Comparison of ENCODE assay signal across 8 cellular contexts in the genomic region with DNA sequence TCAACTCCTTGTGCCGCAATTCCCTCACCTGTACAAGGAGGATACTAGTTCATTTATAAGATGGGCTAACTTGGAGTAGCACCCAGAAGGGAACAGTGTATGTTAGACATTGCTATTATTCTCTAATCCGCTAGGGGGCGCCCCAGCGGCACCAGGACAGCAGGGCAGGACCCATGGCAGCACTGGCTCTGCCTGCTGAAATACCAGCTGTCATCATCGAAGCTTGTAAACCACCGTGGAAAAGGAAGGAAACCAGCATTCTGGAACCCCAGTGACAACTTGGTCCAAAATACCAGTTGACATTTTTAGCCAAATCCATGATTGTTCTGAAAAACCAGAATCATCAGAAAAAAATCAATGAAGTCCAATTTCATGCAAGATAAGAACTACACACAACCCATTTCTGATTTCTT.
A peak's percentile ranks its signal among the peaks of the same experiment; 100 is the strongest.
DNase-seq lines count a peak whose midpoint lies in the region; ATAC-seq, FAIRE-seq and TF ChIP-seq lines count a peak whose summit lies in the region.

No MANE protein-coding gene starts in this region.

- WGBS in K562 (ENCODE audit: insufficient coverage, low coverage, missing lambda C conversion rate) = 1% methylated on average over 6 of the region's 6 CpGs

- in situ Hi-C loops in K562 (cut with MboI) = loop anchor here (25.0 kb wide), 1 partner anchor 127 kb away; a partner anchor contains a TSS

- H3K27me3 ChIP-seq in K562 (ENCODE audit: control insufficient read depth in 2 of 2, insufficient read depth in 2 of 2, low read length in 2 of 2) = no peaks in the 10 kb centered on the region
- no peaks in the 10 kb centered on the region for H3K27me3 ChIP-seq in kidney epithelial cell (ENCODE audit: control insufficient read depth, insufficient read depth, low read length)

- no TSS peak for BruUV-seq in K562 (replicated peaks; lab: Mats Ljungman, UMichigan)

- POLR2A ChIA-PET in K562 (lab: Yijun Ruan, JAX) = no interaction called here

- peak; percentile 83 to 92 for TF ChIP-seq RAD21 in K562 (CRISPR knock-in tag; conservative IDR thresholded peaks at IDR 0.05 in 1 of 2, IDR thresholded peaks at IDR 0.05 in 1 of 2)

- H3K79me2 ChIP-seq in K562 (ENCODE audit: control insufficient read depth, insufficient read depth, low read length) = no peaks in the 10 kb centered on the region

- FAIRE-seq in K562 (lab: Jason Lieb, UNC) = peak; percentile 52

- no peak overlapping the region for H3K27ac ChIP-seq in K562 (ENCODE audit: extremely low read depth, low read depth, low read length)

- no peaks in the 10 kb centered on the region for H4K20me1 ChIP-seq in K562 (replicated peaks; ENCODE audit: control insufficient read depth, insufficient read depth, low read length)

- peaks cover 0 to 4% of the 10 kb centered on the region in 2 experiments; a peak in 1 of 5 replicates for H3K4me1 ChIP-seq in K562 (replicated peaks in 1 of 2; ENCODE audit: control insufficient read depth in 2 of 2, insufficient read depth in 2 of 2, low read length in 2 of 2)

- H3K9me3 ChIP-seq in K562 (replicated peaks; ENCODE audit: control insufficient read depth, insufficient read depth, low read depth, low read length) = no peaks in the 10 kb centered on the region

- H2AFZ ChIP-seq in K562 (ENCODE audit: low read depth, low read length) = no peak overlapping the region

- no peak overlapping the region for H3K4me2 ChIP-seq in K562 (ENCODE audit: insufficient read depth, low read length)

- CTCF ChIA-PET in K562 (lab: Yijun Ruan, JAX; ENCODE audit: low intra/inter-chr PET ratio) = interaction anchor here (0.8 to 1.2 kb wide), 2 partner anchors 131 to 141 kb away, joined by 3 to 4 read pairs; no protein-coding TSS in a partner anchor

- ATAC-seq in HG03439 (IDR thresholded peaks at IDR 0.05; ENCODE audit: unreplicated experiment) (peak; percentile 81), K562 (peak; percentile 96)

- TF ChIP-seq CTCF in K562 (IDR thresholded peaks at IDR 0.05 in 2 of 3, conservative IDR thresholded peaks at IDR 0.05 in 1 of 3; ENCODE audit: insufficient read depth in 2 of 3, low read depth in 1 of 3, low read length in 3 of 3) (peak; percentile 80 to 96 (median 80)), kidney epithelial cell (IDR thresholded peaks at IDR 0.05; ENCODE audit: insufficient read depth, low read length, poor library complexity, severe bottlenecking) (peak; percentile 82)

- H3K9ac ChIP-seq in K562 (ENCODE audit: insufficient read depth in 1 of 2, low read depth in 2 of 2, low read length in 2 of 2) = no peak overlapping the region

- DNase-seq in DMS53 (lab: John Stamatoyannopoulos, UW) (peak; percentile 76), GM19240 (ENCODE audit: insufficient read length, low spot score) (peak; percentile 3), RKO (ENCODE audit: low spot score) (peak; percentile 76), K562 (ENCODE audit: extremely low read depth in 1 of 4, low spot score in 3 of 4) (peak; percentile 69 to 80 (median 71)), kidney epithelial cell (ENCODE audit: low read depth) (peak; percentile 2), NCI-H345 treated with DMSO at 0.1 percent for 48 hours (lab: John Stamatoyannopoulos, UW; ENCODE audit: unreplicated experiment) (no peak)
- peak; percentile 5 to 21 for DNase-seq in stimulated activated CD8-positive, alpha-beta memory T cell treated with anti-CD3 and anti-CD28 coated beads, Interleukin-15, amount 100 ng/mL, for 48 hours (ENCODE audit: low read depth in 2 of 2)

- H3K4me3 ChIP-seq in K562 (no peak overlapping the region), kidney epithelial cell (ENCODE audit: low read depth, low read length) (no peak overlapping the region)

- intact Hi-C loops in K562 (cut with micrococcal nuclease) = loop anchor here (2.0 to 10.0 kb wide), 4 partner anchors 67 to 239 kb away; no protein-coding TSS in a partner anchor

- no peaks in the 10 kb centered on the region for H3K9me1 ChIP-seq in K562 (ENCODE audit: control insufficient read depth, insufficient read depth, low read length)

- H3K36me3 ChIP-seq in K562 (ENCODE audit: control insufficient read depth, insufficient read depth, low read length) (no peaks in the 10 kb centered on the region), kidney epithelial cell (ENCODE audit: control insufficient read depth, insufficient read depth, low read length) (no peaks in the 10 kb centered on the region)

- no peak for TF ChIP-seq EP300 in K562 (IDR thresholded peaks at IDR 0.05; ENCODE audit: low read length)

- TF ChIP-seq POLR2A in K562 (conservative IDR thresholded peaks at IDR 0.05) = no peak

TF ChIP-seq in K562, 482 proteins besides CTCF, POLR2A, EP300 and RAD21 (continues in another document):
- TF ChIP-seq, protein P1, sequence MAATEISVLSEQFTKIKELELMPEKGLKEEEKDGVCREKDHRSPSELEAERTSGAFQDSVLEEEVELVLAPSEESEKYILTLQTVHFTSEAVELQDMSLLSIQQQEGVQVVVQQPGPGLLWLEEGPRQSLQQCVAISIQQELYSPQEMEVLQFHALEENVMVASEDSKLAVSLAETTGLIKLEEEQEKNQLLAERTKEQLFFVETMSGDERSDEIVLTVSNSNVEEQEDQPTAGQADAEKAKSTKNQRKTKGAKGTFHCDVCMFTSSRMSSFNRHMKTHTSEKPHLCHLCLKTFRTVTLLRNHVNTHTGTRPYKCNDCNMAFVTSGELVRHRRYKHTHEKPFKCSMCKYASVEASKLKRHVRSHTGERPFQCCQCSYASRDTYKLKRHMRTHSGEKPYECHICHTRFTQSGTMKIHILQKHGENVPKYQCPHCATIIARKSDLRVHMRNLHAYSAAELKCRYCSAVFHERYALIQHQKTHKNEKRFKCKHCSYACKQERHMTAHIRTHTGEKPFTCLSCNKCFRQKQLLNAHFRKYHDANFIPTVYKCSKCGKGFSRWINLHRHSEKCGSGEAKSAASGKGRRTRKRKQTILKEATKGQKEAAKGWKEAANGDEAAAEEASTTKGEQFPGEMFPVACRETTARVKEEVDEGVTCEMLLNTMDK (IDR thresholded peaks at IDR 0.05; ENCODE audit: borderline replicate concordance, insufficient read depth, low read depth, low read length, poor library complexity, severe bottlenecking) = peak; percentile 43
- TF ChIP-seq, protein P2, sequence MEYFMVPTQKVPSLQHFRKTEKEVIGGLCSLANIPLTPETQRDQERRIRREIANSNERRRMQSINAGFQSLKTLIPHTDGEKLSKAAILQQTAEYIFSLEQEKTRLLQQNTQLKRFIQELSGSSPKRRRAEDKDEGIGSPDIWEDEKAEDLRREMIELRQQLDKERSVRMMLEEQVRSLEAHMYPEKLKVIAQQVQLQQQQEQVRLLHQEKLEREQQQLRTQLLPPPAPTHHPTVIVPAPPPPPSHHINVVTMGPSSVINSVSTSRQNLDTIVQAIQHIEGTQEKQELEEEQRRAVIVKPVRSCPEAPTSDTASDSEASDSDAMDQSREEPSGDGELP (CRISPR knock-in tag; IDR thresholded peaks at IDR 0.05; ENCODE audit: borderline replicate concordance) = peak; percentile 46; the same call in 1 of the 2 replicates
- TF ChIP-seq SMC3 (conservative IDR thresholded peaks at IDR 0.05; ENCODE audit: insufficient read depth, low read depth, low read length) = peak; percentile 61; the same call in 1 of the 2 replicates
- no peak for TF ChIP-seq E2F3 (CRISPR knock-in tag; IDR thresholded peaks at IDR 0.05)
- peak; percentile 31; the same call in 1 of the 2 replicates for TF ChIP-seq CTBP1 (IDR thresholded peaks at IDR 0.05; ENCODE audit: borderline replicate concordance)
- peak; percentile 65; the same call in 1 of the 2 replicates for TF ChIP-seq XRCC5 (IDR thresholded peaks at IDR 0.05; ENCODE audit: low read depth, low read length)
- TF ChIP-seq CC2D1A (IDR thresholded peaks at IDR 0.05) = no peak
- TF ChIP-seq, protein P3, sequence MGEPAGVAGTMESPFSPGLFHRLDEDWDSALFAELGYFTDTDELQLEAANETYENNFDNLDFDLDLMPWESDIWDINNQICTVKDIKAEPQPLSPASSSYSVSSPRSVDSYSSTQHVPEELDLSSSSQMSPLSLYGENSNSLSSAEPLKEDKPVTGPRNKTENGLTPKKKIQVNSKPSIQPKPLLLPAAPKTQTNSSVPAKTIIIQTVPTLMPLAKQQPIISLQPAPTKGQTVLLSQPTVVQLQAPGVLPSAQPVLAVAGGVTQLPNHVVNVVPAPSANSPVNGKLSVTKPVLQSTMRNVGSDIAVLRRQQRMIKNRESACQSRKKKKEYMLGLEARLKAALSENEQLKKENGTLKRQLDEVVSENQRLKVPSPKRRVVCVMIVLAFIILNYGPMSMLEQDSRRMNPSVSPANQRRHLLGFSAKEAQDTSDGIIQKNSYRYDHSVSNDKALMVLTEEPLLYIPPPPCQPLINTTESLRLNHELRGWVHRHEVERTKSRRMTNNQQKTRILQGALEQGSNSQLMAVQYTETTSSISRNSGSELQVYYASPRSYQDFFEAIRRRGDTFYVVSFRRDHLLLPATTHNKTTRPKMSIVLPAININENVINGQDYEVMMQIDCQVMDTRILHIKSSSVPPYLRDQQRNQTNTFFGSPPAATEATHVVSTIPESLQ (CRISPR knock-in tag; IDR thresholded peaks at IDR 0.05) = no peak
- TF ChIP-seq, protein P4, sequence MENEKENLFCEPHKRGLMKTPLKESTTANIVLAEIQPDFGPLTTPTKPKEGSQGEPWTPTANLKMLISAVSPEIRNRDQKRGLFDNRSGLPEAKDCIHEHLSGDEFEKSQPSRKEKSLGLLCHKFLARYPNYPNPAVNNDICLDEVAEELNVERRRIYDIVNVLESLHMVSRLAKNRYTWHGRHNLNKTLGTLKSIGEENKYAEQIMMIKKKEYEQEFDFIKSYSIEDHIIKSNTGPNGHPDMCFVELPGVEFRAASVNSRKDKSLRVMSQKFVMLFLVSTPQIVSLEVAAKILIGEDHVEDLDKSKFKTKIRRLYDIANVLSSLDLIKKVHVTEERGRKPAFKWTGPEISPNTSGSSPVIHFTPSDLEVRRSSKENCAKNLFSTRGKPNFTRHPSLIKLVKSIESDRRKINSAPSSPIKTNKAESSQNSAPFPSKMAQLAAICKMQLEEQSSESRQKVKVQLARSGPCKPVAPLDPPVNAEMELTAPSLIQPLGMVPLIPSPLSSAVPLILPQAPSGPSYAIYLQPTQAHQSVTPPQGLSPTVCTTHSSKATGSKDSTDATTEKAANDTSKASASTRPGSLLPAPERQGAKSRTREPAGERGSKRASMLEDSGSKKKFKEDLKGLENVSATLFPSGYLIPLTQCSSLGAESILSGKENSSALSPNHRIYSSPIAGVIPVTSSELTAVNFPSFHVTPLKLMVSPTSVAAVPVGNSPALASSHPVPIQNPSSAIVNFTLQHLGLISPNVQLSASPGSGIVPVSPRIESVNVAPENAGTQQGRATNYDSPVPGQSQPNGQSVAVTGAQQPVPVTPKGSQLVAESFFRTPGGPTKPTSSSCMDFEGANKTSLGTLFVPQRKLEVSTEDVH (IDR thresholded peaks at IDR 0.05; ENCODE audit: low read depth, partially characterized antibody) = no peak
- TF ChIP-seq KLF16 (IDR thresholded peaks at IDR 0.05) = peak; percentile 27; the same call in 1 of the 2 replicates
- TF ChIP-seq BMI1 (IDR thresholded peaks at IDR 0.05; ENCODE audit: low read length) = no peak
